In genomic region chr9:27851858-27852257, GRCh38 we compare ENCODE assay signal across 2 cellular contexts.
TF ChIP-seq lines count a peak whose summit lies in the region.

No MANE protein-coding gene starts in this region.

TF ChIP-seq in liver, 16 proteins besides CTCF, POLR2A, EP300 and RAD21 (continued from another document):
- TF ChIP-seq EGR1 (IDR thresholded peaks at IDR 0.05; ENCODE audit: low read depth in 2 of 2) = no peak

TF ChIP-seq in SK-N-SH, 30 proteins besides CTCF, POLR2A, EP300 and RAD21 (continued from another document):
- TF ChIP-seq GATA2 (CRISPR knock-in tag; IDR thresholded peaks at IDR 0.05) = no peak
- no peak for TF ChIP-seq SMC3 (IDR thresholded peaks at IDR 0.05; ENCODE audit: low read depth, low read length)
- TF ChIP-seq IRF3 (IDR thresholded peaks at IDR 0.05; ENCODE audit: low read depth, low read length) = no peak
- TF ChIP-seq POLR2AphosphoS5 (IDR thresholded peaks at IDR 0.05; ENCODE audit: low read depth, low read length) = no peak
- no peak for TF ChIP-seq NFIC (IDR thresholded peaks at IDR 0.05; ENCODE audit: borderline replicate concordance)
- TF ChIP-seq TCF12 (IDR thresholded peaks at IDR 0.05) = no peak
- TF ChIP-seq CHD2 (IDR thresholded peaks at IDR 0.05; ENCODE audit: low read length, partially characterized antibody) = no peak
- no peak for TF ChIP-seq JUND (IDR thresholded peaks at IDR 0.05)
- no peak for TF ChIP-seq FOXJ3 (CRISPR knock-in tag; IDR thresholded peaks at IDR 0.05)
- no peak for TF ChIP-seq MEF2A (IDR thresholded peaks at IDR 0.05; ENCODE audit: borderline replicate concordance, low read depth)
- no peak for TF ChIP-seq YY1 (IDR thresholded peaks at IDR 0.05; ENCODE audit: low read depth)
- TF ChIP-seq RFX5 (IDR thresholded peaks at IDR 0.05; ENCODE audit: low read length) = no peak
- TF ChIP-seq ELF1 (IDR thresholded peaks at IDR 0.05) = no peak
